8 cellular contexts compared by ENCODE assay signal in genomic region chrX:118497180-118497814, GRCh38.
DNase-seq lines count a peak whose midpoint lies in the region; ATAC-seq and TF ChIP-seq lines count a peak whose summit lies in the region.

No MANE protein-coding gene starts in this region.

- no peaks in the 10 kb centered on the region for H3K4me1 ChIP-seq in parathyroid adenoma

- H3K27ac ChIP-seq in parathyroid adenoma, result no peak overlapping the region

- H3K9ac ChIP-seq in parathyroid adenoma, result no peak overlapping the region

- H3K36me3 ChIP-seq in GM06990 (ENCODE audit: control insufficient read depth, insufficient read depth, low read length), result no peaks in the 10 kb centered on the region
- no peaks in the 10 kb centered on the region for H3K36me3 ChIP-seq in parathyroid adenoma (ENCODE audit: control insufficient read depth, insufficient read depth, low read length)

- ATAC-seq in HG03521 (IDR thresholded peaks at IDR 0.05; ENCODE audit: unreplicated experiment), result no peak
- ATAC-seq in HG03097 (IDR thresholded peaks at IDR 0.05; ENCODE audit: low FRiP score, unreplicated experiment), result no peak

- DNase-seq in GM06990 (ENCODE audit: extremely low read depth, insufficient read length), result no peak
- DNase-seq in NCI-H69 (lab: John Stamatoyannopoulos, UW), result peak; percentile 31
- DNase-seq in choroid plexus epithelial cell (ENCODE audit: low read depth), result no peak
- DNase-seq in NOMO-1 treated with dmso at 0.1 percent for 144 hours (lab: John Stamatoyannopoulos, UW; ENCODE audit: unreplicated experiment), result no peak
- DNase-seq in cortex of kidney (lab: John Stamatoyannopoulos, UW), result no peak

- no peak for TF ChIP-seq CTCF in GM06990 (IDR thresholded peaks at IDR 0.05; ENCODE audit: insufficient read depth, low read length, poor library complexity, severe bottlenecking)
- no peak for TF ChIP-seq CTCF in choroid plexus epithelial cell (conservative IDR thresholded peaks at IDR 0.05; ENCODE audit: low read depth, low read length)
- TF ChIP-seq CTCF in parathyroid adenoma (IDR thresholded peaks at IDR 0.05), result no peak

- H3K79me2 ChIP-seq in parathyroid adenoma, result no peaks in the 10 kb centered on the region

- no peak overlapping the region for H3K4me2 ChIP-seq in parathyroid adenoma (ENCODE audit: low read length)

- H3K4me3 ChIP-seq in GM06990 (replicated peaks; ENCODE audit: low read depth, low read length) (peak overlapping the region; percentile 74), choroid plexus epithelial cell (ENCODE audit: low read depth, low read length) (peak overlapping the region; percentile 69), parathyroid adenoma (ENCODE audit: low read depth, low read length) (peak overlapping the region; percentile 40)

- no peaks in the 10 kb centered on the region for H3K9me3 ChIP-seq in parathyroid adenoma (ENCODE audit: control insufficient read depth, low read length)

- H2AFZ ChIP-seq in parathyroid adenoma, result peak overlapping the region; percentile 83

- H3K27me3 ChIP-seq in GM06990 (replicated peaks; ENCODE audit: control insufficient read depth, insufficient read depth, low read length), result no peaks in the 10 kb centered on the region
- H3K27me3 ChIP-seq in parathyroid adenoma (ENCODE audit: control insufficient read depth, insufficient read depth, low read length), result no peaks in the 10 kb centered on the region
